ENCODE assay signal across 10 cellular contexts in the genomic region with DNA sequence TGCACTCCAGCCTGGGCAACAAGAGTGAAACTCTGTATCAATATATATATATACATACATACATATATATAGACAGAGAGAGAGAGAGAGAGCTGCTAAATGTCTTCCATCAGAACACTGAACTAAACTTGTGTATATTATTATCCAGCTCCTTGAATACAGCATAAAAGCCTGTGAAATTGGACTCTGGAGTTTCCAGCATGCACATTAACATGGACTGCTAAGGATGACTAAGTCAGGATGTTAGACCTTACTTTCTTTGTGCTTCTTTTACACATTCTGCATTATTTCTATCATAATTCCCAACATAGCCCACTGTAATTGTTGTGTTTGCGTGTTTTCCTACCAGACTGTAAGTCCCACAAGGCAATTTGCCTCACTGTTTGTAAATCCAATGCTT.
"Had no signal": no experiment of that assay in that cellular context is flagged by ENCODE, and none has a peak within 500 bp of the region (broad histone marks: within the 10 kb centered on the region; RNA-seq: fewer than 3 reads in every experiment).

No MANE protein-coding gene starts in this region.

- H3K36me3 ChIP-seq: HAP-1 had no signal

- H3K27ac ChIP-seq: GM23248, HL-60 had no signal

- H3K9ac ChIP-seq: GM23248 had no signal

- H3K4me1 ChIP-seq: HAP-1 had no signal

- H2AFZ ChIP-seq: GM23248 had no signal

- DNase-seq: GM23248, GOT3, H7, HFFc6, KG1 had no signal

- H3K4me3 ChIP-seq: GM23248, HAP-1, K562 had no signal

- ATAC-seq: HCT116, HepG2, K562 had no signal

- H3K9me3 ChIP-seq: HAP-1 had no signal
